ENCODE assay signal across 8 cellular contexts in genomic region chr5:14109041-14109747, GRCh38. TPM values are rescaled to one million over a fixed set of nuclear protein-coding genes. Genes with fewer than 3 reads are reported as not detected.
A peak's percentile ranks its signal among the peaks of the same experiment; 100 is the strongest.
DNase-seq lines count a peak whose midpoint lies in the region; ATAC-seq, FAIRE-seq and TF ChIP-seq lines count a peak whose summit lies in the region.

No MANE protein-coding gene starts in this region.

- TF ChIP-seq POLR2A in GM12891 (IDR thresholded peaks at IDR 0.05; ENCODE audit: low read depth, low read length): no peak

- H3K4me3 ChIP-seq in epithelial cell of esophagus (ENCODE audit: low read length): no peak overlapping the region

- FAIRE-seq in GM12891 (lab: Jason Lieb, UNC): peak; percentile 90

- DNase-seq in GM12891 (ENCODE audit: insufficient read length, low spot score) (peak; percentile 37), epithelial cell of esophagus (ENCODE audit: low read depth) (peak; percentile 82), NCI-H1048 (lab: John Stamatoyannopoulos, UW) (no peak), SW 1271 (lab: John Stamatoyannopoulos, UW) (no peak), HPDE6-E6E7 (ENCODE audit: extremely low spot score) (no peak)
- DNase-seq in stimulated activated naive CD8-positive, alpha-beta T cell treated with anti-CD3 and anti-CD28 coated beads, Interleukin-15, amount 100 ng/mL, for 72 hours: peak in 1 of 2 donors; percentile 19

- no peaks in the 10 kb centered on the region for H3K9me3 Mint-ChIP-seq in stimulated activated naive CD8-positive, alpha-beta T cell treated with anti-CD3 and anti-CD28 coated beads, Interleukin-15, amount 100 ng/mL, for 72 hours

- ATAC-seq in GM21515 (IDR thresholded peaks at IDR 0.05; ENCODE audit: unreplicated experiment) (peak; percentile 78), HG03575 (IDR thresholded peaks at IDR 0.05; ENCODE audit: extremely low read depth, insufficient number of reproducible peaks, low FRiP score, unreplicated experiment) (peak; percentile 75)
- ATAC-seq in stimulated activated naive CD8-positive, alpha-beta T cell treated with anti-CD3 and anti-CD28 coated beads, Interleukin-15, amount 100 ng/mL, for 72 hours: peak; percentile 74

- H3K27ac Mint-ChIP-seq in stimulated activated naive CD8-positive, alpha-beta T cell treated with anti-CD3 and anti-CD28 coated beads, Interleukin-15, amount 100 ng/mL, for 72 hours: no peak overlapping the region

- peaks cover 13% of the 10 kb centered on the region for H3K4me1 Mint-ChIP-seq in stimulated activated naive CD8-positive, alpha-beta T cell treated with anti-CD3 and anti-CD28 coated beads, Interleukin-15, amount 100 ng/mL, for 72 hours

- peaks cover 34% of the 10 kb centered on the region for H3K27me3 Mint-ChIP-seq in stimulated activated naive CD8-positive, alpha-beta T cell treated with anti-CD3 and anti-CD28 coated beads, Interleukin-15, amount 100 ng/mL, for 72 hours

- H3K4me3 Mint-ChIP-seq in stimulated activated naive CD8-positive, alpha-beta T cell treated with anti-CD3 and anti-CD28 coated beads, Interleukin-15, amount 100 ng/mL, for 72 hours: peak overlapping the region in 1 of 2 donors; percentile 40

- TF ChIP-seq CTCF in epithelial cell of esophagus (IDR thresholded peaks at IDR 0.05; ENCODE audit: insufficient read depth, low read depth, low read length, missing control alignments): no peak

TF ChIP-seq in GM12891, 5 proteins besides CTCF, POLR2A, EP300 and RAD21:
- TF ChIP-seq TAF1 (IDR thresholded peaks at IDR 0.05; ENCODE audit: low read depth, low read length) (no peak), POLR2AphosphoS5 (IDR thresholded peaks at IDR 0.05; ENCODE audit: low read depth, low read length) (no peak), SPI1 (IDR thresholded peaks at IDR 0.05; ENCODE audit: low read depth, low read length) (no peak), PAX5 (IDR thresholded peaks at IDR 0.05; ENCODE audit: insufficient read depth, low read length, severe bottlenecking) (no peak), POU2F2 (IDR thresholded peaks at IDR 0.05; ENCODE audit: low read depth, low read length) (no peak)

RNA-seq across cellular contexts. Expression of gene TRIO, which starts 33.9 kb away (rescaled TPM):
- polyA plus RNA-seq in GM12891 (2012; ENCODE audit: low read depth, missing spikeins): 24.2 TPM

Comparison
In these comparisons a context has a peak if more than half of its experiments do, and no peak if none do; other contexts are left out.
1. DNase-seq: peak in GM12891 (single experiment) and epithelial cell of esophagus (single experiment); none in NCI-H1048 (single experiment), SW 1271 (0 of 2) and HPDE6-E6E7 (single experiment).
2. Peak in every context shown above with its lines, with median percentiles within 50 percentile points of each other: ATAC-seq.